Comparison of ENCODE assay signal across 21 cellular contexts in genomic region chr4:1367230-1367935, GRCh38. TPM values are rescaled to one million over a fixed set of nuclear protein-coding genes. Genes with fewer than 3 reads are reported as not detected.
"Had no signal": no experiment of that assay in that cellular context is flagged by ENCODE, and none has a peak within 500 bp of the region (broad histone marks: within the 10 kb centered on the region; RNA-seq: fewer than 3 reads in every experiment).

No MANE protein-coding gene starts in this region.

- H3K27me3 Mint-ChIP-seq: central memory CD8-positive, alpha-beta T cell had no signal

- H3K4me1 ChIP-seq: gastrocnemius medialis, heart right ventricle had no signal

- H3K36me3 ChIP-seq: brain microvascular endothelial cell had no signal

- ATAC-seq: activated T-cell treated with anti-CD3 and anti-CD28 coated beads, Interleukin-2, amount 50 U/mL, for 72 hours; esophagus mucosa; gastrocnemius medialis had no signal

- H3K9me3 Mint-ChIP-seq: activated T-cell treated with anti-CD3 and anti-CD28 coated beads, Interleukin-2, amount 50 U/mL, for 72 hours; central memory CD8-positive, alpha-beta T cell; neural crest cell had no signal

- H3K4me3 ChIP-seq: gastrocnemius medialis, heart right ventricle, tibial artery had no signal

- H3K9me3 ChIP-seq: gastrocnemius medialis, heart right ventricle, tibial artery had no signal

- H3K27me3 ChIP-seq: brain microvascular endothelial cell, gastrocnemius medialis, heart right ventricle, tibial artery had no signal

- DNase-seq: activated CD4-positive, alpha-beta T cell treated with anti-CD3 and anti-CD28 coated beads, Interleukin-2, amount 50 U/mL, for 4 hours; activated gamma-delta T cell treated with Interleukin-2 at 50 U/mL for 16 hours; activated T-cell treated with anti-CD3 and anti-CD28 coated beads, Interleukin-2, amount 50 U/mL, for 72 hours; brain microvascular endothelial cell; cortex of kidney; heart right ventricle; mammary epithelial cell; midbrain; stimulated activated CD4-positive, alpha-beta T cell treated with anti-CD3 and anti-CD28 coated beads, Interleukin-2, amount 100 ng/mL, for 24 hours; stimulated activated naive CD4-positive, alpha-beta T cell treated with Interleukin-2 at 50 U/mL for 16 hours; WERI-Rb-1 had no signal

- H3K27ac ChIP-seq: brain microvascular endothelial cell, gastrocnemius medialis, heart right ventricle, tibial artery, WERI-Rb-1 had no signal

- H3K4me3 Mint-ChIP-seq: activated T-cell treated with anti-CD3 and anti-CD28 coated beads, Interleukin-2, amount 50 U/mL, for 72 hours; central memory CD8-positive, alpha-beta T cell; neural crest cell had no signal

- H3K27ac Mint-ChIP-seq: activated T-cell treated with anti-CD3 and anti-CD28 coated beads, Interleukin-2, amount 50 U/mL, for 72 hours had no signal

RNA-seq across cellular contexts. Expression of gene NKX1-1, which starts 38.9 kb away (rescaled TPM):
- total RNA-seq: activated CD8-positive, alpha-beta memory T cell treated with anti-CD3 and anti-CD28 coated beads for 36 hours; activated T-cell treated with anti-CD3 and anti-CD28 coated beads, Interleukin-2, amount 50 U/mL, for 72 hours; esophagus mucosa; gastrocnemius medialis; heart right ventricle; mammary epithelial cell; myocyte; neural crest cell; osteocyte; subcutaneous adipose tissue; T-helper 2 cell treated with Interferon-gamma antibody and Interleukin-4, amounts not matched to agents 100 ng/mL and 5 ng/mL, for 36 hours had no signal
